Comparison of ENCODE assay signal across 1 cellular context in genomic region chr16:14586637-14587036, GRCh38.
TF ChIP-seq lines count a peak whose summit lies in the region.

No MANE protein-coding gene starts in this region.

TF ChIP-seq in SK-N-SH, 30 proteins besides CTCF, POLR2A, EP300 and RAD21 (continued from another document):
- no peak for TF ChIP-seq NFIC (IDR thresholded peaks at IDR 0.05; ENCODE audit: borderline replicate concordance)
- TF ChIP-seq CHD2 (IDR thresholded peaks at IDR 0.05; ENCODE audit: low read length, partially characterized antibody), result no peak
- TF ChIP-seq TCF12 (IDR thresholded peaks at IDR 0.05), result no peak
- no peak for TF ChIP-seq SIN3A (IDR thresholded peaks at IDR 0.05; ENCODE audit: borderline replicate concordance, low read depth, low read length)
